Comparison of ENCODE assay signal across 1 cellular context in the genomic region with DNA sequence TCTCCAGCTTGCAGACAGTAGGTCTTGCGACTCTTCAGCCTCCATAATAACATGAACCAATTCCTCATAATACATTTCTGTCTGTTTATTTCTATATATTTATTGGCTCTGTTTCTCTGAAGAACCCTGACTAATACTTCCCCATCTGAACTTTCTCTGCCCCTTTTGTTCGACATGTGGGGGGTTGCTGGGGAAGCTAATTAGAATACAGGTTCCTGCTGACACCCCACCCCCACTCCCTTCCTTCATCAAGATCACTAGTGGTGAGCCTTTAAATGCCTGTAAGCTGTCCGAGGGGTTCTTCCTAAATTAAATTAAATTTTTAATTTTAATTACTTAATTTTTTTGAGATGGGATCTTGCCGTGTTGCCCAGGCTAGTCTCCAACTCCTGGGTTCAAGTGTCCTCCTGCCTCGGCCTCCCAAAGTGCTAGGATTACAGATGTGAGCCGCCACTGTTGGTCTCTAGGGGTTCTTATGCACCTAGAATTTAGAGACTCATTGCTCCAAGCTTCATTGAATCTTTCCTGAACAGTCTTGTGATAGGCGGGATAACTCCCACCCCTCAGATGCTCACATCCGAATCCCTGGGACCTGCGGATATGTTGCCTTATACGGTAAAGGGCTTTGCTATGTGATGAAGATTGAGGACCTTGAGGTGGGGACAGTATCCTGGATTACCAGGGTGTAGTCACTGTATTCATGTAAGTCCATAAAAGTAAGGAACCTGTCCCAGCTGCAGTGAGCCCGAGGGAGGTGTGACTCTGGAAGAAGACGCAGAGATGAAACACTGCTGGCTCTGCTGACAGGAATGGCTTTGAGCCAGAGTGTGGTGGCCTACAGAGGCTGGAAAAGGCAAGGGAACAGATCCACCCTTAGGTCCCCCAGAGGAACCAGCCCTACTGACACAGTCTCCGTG.
TF ChIP-seq lines count a peak whose summit lies in the region.

No MANE protein-coding gene starts in this region.

TF ChIP-seq in A549, 52 proteins besides CTCF, POLR2A, EP300 and RAD21 (continued from another document):
- TF ChIP-seq, protein P1, sequence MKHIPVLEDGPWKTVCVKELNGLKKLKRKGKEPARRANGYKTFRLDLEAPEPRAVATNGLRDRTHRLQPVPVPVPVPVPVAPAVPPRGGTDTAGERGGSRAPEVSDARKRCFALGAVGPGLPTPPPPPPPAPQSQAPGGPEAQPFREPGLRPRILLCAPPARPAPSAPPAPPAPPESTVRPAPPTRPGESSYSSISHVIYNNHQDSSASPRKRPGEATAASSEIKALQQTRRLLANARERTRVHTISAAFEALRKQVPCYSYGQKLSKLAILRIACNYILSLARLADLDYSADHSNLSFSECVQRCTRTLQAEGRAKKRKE (CRISPR knock-in tag; IDR thresholded peaks at IDR 0.05; ENCODE audit: low read depth): no peak
- no peak for TF ChIP-seq EHF (CRISPR knock-in tag; IDR thresholded peaks at IDR 0.05)
- TF ChIP-seq FOXS1 (CRISPR knock-in tag; IDR thresholded peaks at IDR 0.05): no peak
- TF ChIP-seq, protein P2, sequence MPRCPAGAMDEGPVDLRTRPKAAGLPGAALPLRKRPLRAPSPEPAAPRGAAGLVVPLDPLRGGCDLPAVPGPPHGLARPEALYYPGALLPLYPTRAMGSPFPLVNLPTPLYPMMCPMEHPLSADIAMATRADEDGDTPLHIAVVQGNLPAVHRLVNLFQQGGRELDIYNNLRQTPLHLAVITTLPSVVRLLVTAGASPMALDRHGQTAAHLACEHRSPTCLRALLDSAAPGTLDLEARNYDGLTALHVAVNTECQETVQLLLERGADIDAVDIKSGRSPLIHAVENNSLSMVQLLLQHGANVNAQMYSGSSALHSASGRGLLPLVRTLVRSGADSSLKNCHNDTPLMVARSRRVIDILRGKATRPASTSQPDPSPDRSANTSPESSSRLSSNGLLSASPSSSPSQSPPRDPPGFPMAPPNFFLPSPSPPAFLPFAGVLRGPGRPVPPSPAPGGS (IDR thresholded peaks at IDR 0.05): no peak
- no peak for TF ChIP-seq MAX (IDR thresholded peaks at IDR 0.05)
- no peak for TF ChIP-seq NPAS2 (CRISPR knock-in tag; IDR thresholded peaks at IDR 0.05; ENCODE audit: borderline replicate concordance)
- TF ChIP-seq RARB (CRISPR knock-in tag; IDR thresholded peaks at IDR 0.05): no peak
- no peak for TF ChIP-seq CBX8 (IDR thresholded peaks at IDR 0.05)
- TF ChIP-seq HEYL (CRISPR knock-in tag; IDR thresholded peaks at IDR 0.05): no peak
- no peak for TF ChIP-seq JUN (IDR thresholded peaks at IDR 0.05)
